ENCODE assay signal across 36 cellular contexts in genomic region chr5:116062352-116062751, GRCh38. TPM values are rescaled to one million over a fixed set of nuclear protein-coding genes. Genes with fewer than 3 reads are reported as not detected.
DNase-seq lines count a peak whose midpoint lies in the region; ATAC-seq and TF ChIP-seq lines count a peak whose summit lies in the region.
"Had no signal": no experiment of that assay in that cellular context is flagged by ENCODE, and none has a peak within 500 bp of the region (broad histone marks: within the 10 kb centered on the region; RNA-seq: fewer than 3 reads in every experiment).

No MANE protein-coding gene starts in this region.

- TF ChIP-seq CTCF in HFF-Myc (IDR thresholded peaks at IDR 0.05; ENCODE audit: low read depth, low read length, missing control alignments): peak; percentile 5
- peak; percentile 23; the same call in 1 of the 2 replicates for TF ChIP-seq CTCF in PC-3 (conservative IDR thresholded peaks at IDR 0.05; ENCODE audit: low read depth, low read length)
- peak; percentile 18 for TF ChIP-seq CTCF in neural crest cell (conservative IDR thresholded peaks at IDR 0.05)
- TF ChIP-seq CTCF in tibial nerve (IDR thresholded peaks at IDR 0.05): no peak

- ATAC-seq in PC-3: no peak
- ATAC-seq in GM21447 (IDR thresholded peaks at IDR 0.05; ENCODE audit: unreplicated experiment): no peak
- ATAC-seq: left ventricle myocardium superior, right cardiac atrium had no signal

- TF ChIP-seq POLR2A in tibial nerve (IDR thresholded peaks at IDR 0.05): no peak

- H3K9me3 ChIP-seq in PC-3 (ENCODE audit: low read length): no peaks in the 10 kb centered on the region
- H3K9me3 ChIP-seq in tibial nerve: no peaks in the 10 kb centered on the region
- H3K9me3 ChIP-seq: breast epithelium, neutrophil, SJCRH30, testis had no signal

- peaks cover 2% of the 10 kb centered on the region for H3K9me3 Mint-ChIP-seq in neural crest cell
- H3K9me3 Mint-ChIP-seq: CD4-positive, CD25-positive, alpha-beta regulatory T cell; stimulated activated naive CD8-positive, alpha-beta T cell treated with anti-CD3 and anti-CD28 coated beads, Interleukin-15, Interleukin-2, amounts not matched to agents 100 ng/mL and 50 ng/mL, for 24 hours had no signal

- no peaks in the 10 kb centered on the region for H3K36me3 ChIP-seq in PC-3 (ENCODE audit: low read depth, low read length)
- no peaks in the 10 kb centered on the region for H3K36me3 ChIP-seq in tibial nerve
- H3K36me3 ChIP-seq: breast epithelium, neutrophil, SJCRH30 had no signal

- POLR2A ChIA-PET in PC-3 (lab: Charles Lee; ENCODE audit: unreplicated experiment): no interaction called here

- intact Hi-C loops in PC-3 (cut with micrococcal nuclease): no loop called here

- DNase-seq in DMS53 (lab: John Stamatoyannopoulos, UW) (peak; percentile 9), DMS53 treated with DMSO at 0.1 percent for 48 hours (lab: John Stamatoyannopoulos, UW; ENCODE audit: unreplicated experiment) (no peak), HFF-Myc (ENCODE audit: extremely low read depth, low read depth) (no peak), PC-3 (no peak), neural crest cell (ENCODE audit: low read depth, low spot score) (no peak), tibial nerve (ENCODE audit: low spot score in 2 of 2) (no peak), NCI-H1048 (lab: John Stamatoyannopoulos, UW) (no peak)
- DNase-seq: activated CD4-positive, alpha-beta T cell treated with anti-CD3 and anti-CD28 coated beads for 48 hours; activated CD8-positive, alpha-beta memory T cell treated with anti-CD3 and anti-CD28 coated beads for 24 hours; anterior cingulate cortex; Calu3; CD4-positive, CD25-positive, alpha-beta regulatory T cell; KBM-7; left ventricle myocardium superior; mesendoderm; NCI-H1417 treated with DMSO at 0.1 percent for 48 hours; NCI-H2081; NCI-H2227 treated with DMSO at 0.1 percent for 48 hours; NCI-H526; posterior cingulate gyrus; right cardiac atrium; SJCRH30; stimulated activated CD8-positive, alpha-beta memory T cell treated with anti-CD3 and anti-CD28 coated beads, Interleukin-4, amount 100 ng/mL, for 48 hours; T-helper 9 cell; testis had no signal

- H3K9ac ChIP-seq in PC-3 (ENCODE audit: low read length): no peak overlapping the region

- no peaks in the 10 kb centered on the region for H3K36me3 Mint-ChIP-seq in neural crest cell (ENCODE audit: low read depth)
- H3K36me3 Mint-ChIP-seq: activated naive CD8-positive, alpha-beta T cell; CD4-positive, CD25-positive, alpha-beta regulatory T cell had no signal

- H3K27ac ChIP-seq in PC-3 (ENCODE audit: low read length): no peak overlapping the region
- H3K27ac ChIP-seq in tibial nerve: no peak overlapping the region
- H3K27ac ChIP-seq: breast epithelium, neutrophil, SJCRH30, testis, VCaP had no signal

- no peaks in the 10 kb centered on the region for H3F3A ChIP-seq in PC-3 (ENCODE audit: low read length, unreplicated experiment)

- peaks cover 8% of the 10 kb centered on the region for H3K4me1 Mint-ChIP-seq in neural crest cell
- H3K4me1 Mint-ChIP-seq: CD4-positive, CD25-positive, alpha-beta regulatory T cell had no signal

- H3K4me3 ChIP-seq in HFF-Myc (replicated peaks; ENCODE audit: low read depth, low read length) (no peak overlapping the region), PC-3 (ENCODE audit: low read length) (no peak overlapping the region), tibial nerve (no peak overlapping the region)
- H3K4me3 ChIP-seq: breast epithelium, SJCRH30, testis had no signal

- no peaks in the 10 kb centered on the region for H4K20me1 ChIP-seq in PC-3 (ENCODE audit: low read length)

- WGBS in tibial nerve, 2 donors: 71 to 87% methylated on average over 2 of the region's 2 CpGs

- TF ChIP-seq EP300 in tibial nerve (IDR thresholded peaks at IDR 0.05): no peak

- H2AFZ ChIP-seq in PC-3 (ENCODE audit: low read length): no peak overlapping the region

- H3K4me2 ChIP-seq in PC-3 (ENCODE audit: low read length): no peak overlapping the region

- no peaks in the 10 kb centered on the region for H3K27me3 Mint-ChIP-seq in neural crest cell (ENCODE audit: low read depth)

- no peak overlapping the region for H3K4me3 Mint-ChIP-seq in neural crest cell
- H3K4me3 Mint-ChIP-seq: activated naive CD8-positive, alpha-beta T cell; CD4-positive, CD25-positive, alpha-beta regulatory T cell; stimulated activated naive CD8-positive, alpha-beta T cell treated with anti-CD3 and anti-CD28 coated beads, Interleukin-15, Interleukin-2, amounts not matched to agents 100 ng/mL and 50 ng/mL, for 24 hours had no signal

- no peaks in the 10 kb centered on the region for H3K9me2 ChIP-seq in PC-3 (replicated peaks; ENCODE audit: low read length)

- no peak overlapping the region for H3K27ac Mint-ChIP-seq in neural crest cell (ENCODE audit: unreplicated experiment)
- H3K27ac Mint-ChIP-seq: activated naive CD8-positive, alpha-beta T cell; CD4-positive, CD25-positive, alpha-beta regulatory T cell; stimulated activated naive CD8-positive, alpha-beta T cell treated with anti-CD3 and anti-CD28 coated beads, Interleukin-15, Interleukin-2, amounts not matched to agents 100 ng/mL and 50 ng/mL, for 24 hours had no signal

- H3K27me3 ChIP-seq in PC-3 (ENCODE audit: low read length) (no peaks in the 10 kb centered on the region), tibial nerve (peaks cover 0 to 5% of the 10 kb centered on the region in 2 donors)
- H3K27me3 ChIP-seq: breast epithelium, neutrophil, testis had no signal

- no TSS peak for BruUV-seq in PC-3 (replicated peaks; lab: Mats Ljungman, UMichigan)

- CTCF ChIA-PET in PC-3 (lab: Charles Lee): no interaction called here

- H3K4me1 ChIP-seq in PC-3 (ENCODE audit: insufficient read depth, low read length) (no peaks in the 10 kb centered on the region), tibial nerve (no peaks in the 10 kb centered on the region)
- H3K4me1 ChIP-seq: breast epithelium, testis had no signal

- H3K79me2 ChIP-seq in PC-3 (ENCODE audit: low read length): no peaks in the 10 kb centered on the region

RNA-seq across cellular contexts. Expression of gene COMMD10, which starts 22.5 kb away (rescaled TPM):
- total RNA-seq in PC-3 (2014; rRNA removed) (8.8 and 17.7 TPM in 2 replicates), neural crest cell (29.4 and 30.7 TPM in 2 replicates), tibial nerve (10 to 100 TPM; 15.3 to 38.1 (median 20.0) TPM)

RNA-seq across cellular contexts. Expression of gene ARL14EPL, which starts 30.1 kb away (rescaled TPM):
- total RNA-seq in PC-3 (2014; rRNA removed) (not detected in 2 replicates), neural crest cell (not detected in 2 replicates), tibial nerve (under 1 TPM in 1 of 4 donors, not detected in 3; 0.21 TPM)
- total RNA-seq: breast epithelium; CD4-positive, CD25-positive, alpha-beta regulatory T cell; G401; glomerular endothelial cell; HT1080; left ventricle myocardium superior; right cardiac atrium; RPMI7951; testis; urinary bladder had no signal

Comparison
In these comparisons a context has a peak if more than half of its experiments do, and no peak if none do; other contexts are left out.
1. CTCF ChIP-seq: peak in HFF-Myc (single experiment), PC-3 (single experiment) and neural crest cell (single experiment); none in tibial nerve (0 of 5).